Comparison of ENCODE assay signal across 9 cellular contexts in genomic region chrX:18887177-18887820, GRCh38.
A peak's percentile ranks its signal among the peaks of the same experiment; 100 is the strongest.
DNase-seq lines count a peak whose midpoint lies in the region; ATAC-seq and TF ChIP-seq lines count a peak whose summit lies in the region.
"Had no signal": no experiment of that assay in that cellular context is flagged by ENCODE, and none has a peak within 500 bp of the region (broad histone marks: within the 10 kb centered on the region; RNA-seq: fewer than 3 reads in every experiment).

No MANE protein-coding gene starts in this region.

- peak overlapping the region; percentile 79 to 81 (median 80) for H3K4me3 Mint-ChIP-seq in nephron

- H3K9ac ChIP-seq in NT2/D1 (ENCODE audit: insufficient read length, low read depth) = peak overlapping the region; percentile 68

- ATAC-seq in GM19467 (IDR thresholded peaks at IDR 0.05; ENCODE audit: unreplicated experiment) = no peak

- no peaks in the 10 kb centered on the region for H3K36me3 ChIP-seq in ACC112 (ENCODE audit: insufficient read depth, low read length)
- H3K36me3 ChIP-seq in NT2/D1 (ENCODE audit: insufficient read depth, insufficient read length, low read length) = no peaks in the 10 kb centered on the region

- H3K9me3 Mint-ChIP-seq in nephron = peaks cover 8% of the 10 kb centered on the region

- peak overlapping the region; percentile 44 to 86 (median 81) for H3K27ac Mint-ChIP-seq in nephron

- no peaks in the 10 kb centered on the region for H3K27me3 ChIP-seq in ACC112 (ENCODE audit: insufficient read depth, low read length)
- no peaks in the 10 kb centered on the region for H3K27me3 ChIP-seq in NT2/D1 (ENCODE audit: insufficient read depth, insufficient read length)

- H3K79me2 ChIP-seq in ACC112 (ENCODE audit: control insufficient read depth, insufficient read depth, low read length, unreplicated experiment) = no peaks in the 10 kb centered on the region

- H3K4me3 ChIP-seq in ACC112 (ENCODE audit: low read depth, low read length) = peak overlapping the region; percentile 82
- no peak overlapping the region for H3K4me3 ChIP-seq in NT2/D1 (ENCODE audit: insufficient read length, low read depth)
- H3K4me3 ChIP-seq in epithelial cell of esophagus (ENCODE audit: low read length) = no peak overlapping the region

- H3K27me3 Mint-ChIP-seq in nephron (ENCODE audit: low read depth) = peaks cover 8% of the 10 kb centered on the region

- no peaks in the 10 kb centered on the region for H3K9me3 ChIP-seq in NT2/D1 (ENCODE audit: insufficient read depth, low read length)

- DNase-seq in NT2/D1 (ENCODE audit: low read depth, low spot score) = no peak
- DNase-seq in epithelial cell of esophagus (ENCODE audit: low read depth) = peak; percentile 30
- DNase-seq in dermis blood vessel endothelial cell = no peak
- DNase-seq in NCI-H1092 (lab: John Stamatoyannopoulos, UW) = no peak
- DNase-seq in NCI-H2081 (lab: John Stamatoyannopoulos, UW) = no peak
- DNase-seq: SIG-M5 had no signal

- no peak overlapping the region for H3K27ac ChIP-seq in ACC112 (ENCODE audit: low read depth, low read length)

- H3K36me3 Mint-ChIP-seq in nephron (ENCODE audit: low read depth) = no peaks in the 10 kb centered on the region

- H2AFZ ChIP-seq in ACC112 (ENCODE audit: low read length, unreplicated experiment) = peak overlapping the region; percentile 91

- H3K4me1 ChIP-seq in ACC112 (ENCODE audit: control insufficient read depth, insufficient read depth, low read length, unreplicated experiment) (peaks cover 20% of the 10 kb centered on the region), NT2/D1 (ENCODE audit: insufficient read depth, insufficient read length) (peaks cover 9% of the 10 kb centered on the region)

- no peak for TF ChIP-seq CTCF in epithelial cell of esophagus (IDR thresholded peaks at IDR 0.05; ENCODE audit: insufficient read depth, low read depth, low read length, missing control alignments)
- no peak for TF ChIP-seq CTCF in nephron (IDR thresholded peaks at IDR 0.05; ENCODE audit: unreplicated experiment in 3 of 3)

- H3K4me1 Mint-ChIP-seq in nephron = peaks cover 29% of the 10 kb centered on the region
